2 cellular contexts compared by ENCODE assay signal in genomic region chr4:176561368-176561767, GRCh38.
TF ChIP-seq lines count a peak whose summit lies in the region.

No MANE protein-coding gene starts in this region.

TF ChIP-seq in SK-N-SH treated with all-trans-retinoic acid at 6 μM for 48 hours, 23 proteins besides CTCF, POLR2A, EP300 and RAD21 (continued from another document):
- TF ChIP-seq, protein P1, sequence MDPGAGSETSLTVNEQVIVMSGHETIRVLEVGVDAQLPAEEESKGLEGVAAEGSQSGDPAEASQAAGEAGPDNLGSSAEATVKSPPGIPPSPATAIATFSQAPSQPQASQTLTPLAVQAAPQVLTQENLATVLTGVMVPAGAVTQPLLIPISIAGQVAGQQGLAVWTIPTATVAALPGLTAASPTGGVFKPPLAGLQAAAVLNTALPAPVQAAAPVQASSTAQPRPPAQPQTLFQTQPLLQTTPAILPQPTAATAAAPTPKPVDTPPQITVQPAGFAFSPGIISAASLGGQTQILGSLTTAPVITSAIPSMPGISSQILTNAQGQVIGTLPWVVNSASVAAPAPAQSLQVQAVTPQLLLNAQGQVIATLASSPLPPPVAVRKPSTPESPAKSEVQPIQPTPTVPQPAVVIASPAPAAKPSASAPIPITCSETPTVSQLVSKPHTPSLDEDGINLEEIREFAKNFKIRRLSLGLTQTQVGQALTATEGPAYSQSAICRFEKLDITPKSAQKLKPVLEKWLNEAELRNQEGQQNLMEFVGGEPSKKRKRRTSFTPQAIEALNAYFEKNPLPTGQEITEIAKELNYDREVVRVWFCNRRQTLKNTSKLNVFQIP (CRISPR knock-in tag; IDR thresholded peaks at IDR 0.05; ENCODE audit: borderline replicate concordance, low read depth), result no peak
- TF ChIP-seq ZNF70 (CRISPR knock-in tag; IDR thresholded peaks at IDR 0.05), result no peak
- no peak for TF ChIP-seq TCF4 (CRISPR knock-in tag; IDR thresholded peaks at IDR 0.05; ENCODE audit: borderline replicate concordance)
- TF ChIP-seq ZNF565 (CRISPR knock-in tag; conservative IDR thresholded peaks at IDR 0.05; ENCODE audit: low read depth), result no peak
- TF ChIP-seq, protein P2, sequence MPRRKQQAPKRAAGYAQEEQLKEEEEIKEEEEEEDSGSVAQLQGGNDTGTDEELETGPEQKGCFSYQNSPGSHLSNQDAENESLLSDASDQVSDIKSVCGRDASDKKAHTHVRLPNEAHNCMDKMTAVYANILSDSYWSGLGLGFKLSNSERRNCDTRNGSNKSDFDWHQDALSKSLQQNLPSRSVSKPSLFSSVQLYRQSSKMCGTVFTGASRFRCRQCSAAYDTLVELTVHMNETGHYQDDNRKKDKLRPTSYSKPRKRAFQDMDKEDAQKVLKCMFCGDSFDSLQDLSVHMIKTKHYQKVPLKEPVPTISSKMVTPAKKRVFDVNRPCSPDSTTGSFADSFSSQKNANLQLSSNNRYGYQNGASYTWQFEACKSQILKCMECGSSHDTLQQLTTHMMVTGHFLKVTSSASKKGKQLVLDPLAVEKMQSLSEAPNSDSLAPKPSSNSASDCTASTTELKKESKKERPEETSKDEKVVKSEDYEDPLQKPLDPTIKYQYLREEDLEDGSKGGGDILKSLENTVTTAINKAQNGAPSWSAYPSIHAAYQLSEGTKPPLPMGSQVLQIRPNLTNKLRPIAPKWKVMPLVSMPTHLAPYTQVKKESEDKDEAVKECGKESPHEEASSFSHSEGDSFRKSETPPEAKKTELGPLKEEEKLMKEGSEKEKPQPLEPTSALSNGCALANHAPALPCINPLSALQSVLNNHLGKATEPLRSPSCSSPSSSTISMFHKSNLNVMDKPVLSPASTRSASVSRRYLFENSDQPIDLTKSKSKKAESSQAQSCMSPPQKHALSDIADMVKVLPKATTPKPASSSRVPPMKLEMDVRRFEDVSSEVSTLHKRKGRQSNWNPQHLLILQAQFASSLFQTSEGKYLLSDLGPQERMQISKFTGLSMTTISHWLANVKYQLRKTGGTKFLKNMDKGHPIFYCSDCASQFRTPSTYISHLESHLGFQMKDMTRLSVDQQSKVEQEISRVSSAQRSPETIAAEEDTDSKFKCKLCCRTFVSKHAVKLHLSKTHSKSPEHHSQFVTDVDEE (CRISPR knock-in tag; IDR thresholded peaks at IDR 0.05), result no peak
- TF ChIP-seq, protein P3, sequence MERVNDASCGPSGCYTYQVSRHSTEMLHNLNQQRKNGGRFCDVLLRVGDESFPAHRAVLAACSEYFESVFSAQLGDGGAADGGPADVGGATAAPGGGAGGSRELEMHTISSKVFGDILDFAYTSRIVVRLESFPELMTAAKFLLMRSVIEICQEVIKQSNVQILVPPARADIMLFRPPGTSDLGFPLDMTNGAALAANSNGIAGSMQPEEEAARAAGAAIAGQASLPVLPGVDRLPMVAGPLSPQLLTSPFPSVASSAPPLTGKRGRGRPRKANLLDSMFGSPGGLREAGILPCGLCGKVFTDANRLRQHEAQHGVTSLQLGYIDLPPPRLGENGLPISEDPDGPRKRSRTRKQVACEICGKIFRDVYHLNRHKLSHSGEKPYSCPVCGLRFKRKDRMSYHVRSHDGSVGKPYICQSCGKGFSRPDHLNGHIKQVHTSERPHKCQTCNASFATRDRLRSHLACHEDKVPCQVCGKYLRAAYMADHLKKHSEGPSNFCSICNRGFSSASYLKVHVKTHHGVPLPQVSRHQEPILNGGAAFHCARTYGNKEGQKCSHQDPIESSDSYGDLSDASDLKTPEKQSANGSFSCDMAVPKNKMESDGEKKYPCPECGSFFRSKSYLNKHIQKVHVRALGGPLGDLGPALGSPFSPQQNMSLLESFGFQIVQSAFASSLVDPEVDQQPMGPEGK (CRISPR knock-in tag; IDR thresholded peaks at IDR 0.05; ENCODE audit: borderline replicate concordance), result no peak
- TF ChIP-seq CSRNP3 (CRISPR knock-in tag; IDR thresholded peaks at IDR 0.05), result no peak
- TF ChIP-seq ESRRG (CRISPR knock-in tag; IDR thresholded peaks at IDR 0.05), result no peak
- no peak for TF ChIP-seq SNAI2 (CRISPR knock-in tag; IDR thresholded peaks at IDR 0.05)

TF ChIP-seq in SK-N-SH, 30 proteins besides CTCF, POLR2A, EP300 and RAD21 (continued from another document):
- TF ChIP-seq, protein P4, sequence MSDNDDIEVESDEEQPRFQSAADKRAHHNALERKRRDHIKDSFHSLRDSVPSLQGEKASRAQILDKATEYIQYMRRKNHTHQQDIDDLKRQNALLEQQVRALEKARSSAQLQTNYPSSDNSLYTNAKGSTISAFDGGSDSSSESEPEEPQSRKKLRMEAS (IDR thresholded peaks at IDR 0.05; ENCODE audit: low read depth), result no peak
- TF ChIP-seq YY1 (IDR thresholded peaks at IDR 0.05; ENCODE audit: low read depth) (no peak), FOXM1 (IDR thresholded peaks at IDR 0.05; ENCODE audit: low read depth) (no peak)
